14 cellular contexts compared by ENCODE assay signal in the genomic region with DNA sequence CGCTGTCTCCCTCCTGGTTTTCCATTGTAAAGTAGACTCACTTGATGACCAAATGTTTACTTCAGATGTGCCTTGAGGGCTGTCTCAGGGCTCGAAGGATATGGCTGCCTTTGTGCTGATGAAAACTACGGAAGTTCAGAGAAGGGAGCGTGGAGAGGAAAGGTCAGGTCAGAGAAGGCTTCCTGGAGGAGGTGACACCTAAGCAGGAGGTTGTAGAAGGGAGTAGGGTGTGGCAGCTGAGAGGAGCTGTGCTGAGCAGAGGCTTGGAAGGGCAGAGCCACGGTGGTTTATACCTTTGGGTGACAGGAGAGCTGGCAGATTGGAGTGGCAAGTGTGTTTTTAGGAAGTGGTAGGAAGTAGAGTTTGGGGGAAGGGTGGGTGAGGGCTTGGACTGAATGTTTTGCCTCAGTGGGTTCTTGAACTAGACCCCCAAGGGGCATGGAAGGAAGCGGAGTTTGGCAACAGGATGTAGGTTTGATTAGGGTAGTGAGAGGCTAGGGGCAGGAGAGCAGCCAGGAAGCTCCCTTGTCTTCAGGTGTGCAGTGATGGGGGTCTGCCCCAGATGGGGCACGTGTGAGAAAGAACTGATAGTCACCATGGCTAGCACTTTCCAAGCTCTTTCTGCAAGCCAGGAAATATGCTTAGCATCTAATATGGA. TPM values are rescaled to one million over a fixed set of nuclear protein-coding genes. Genes with fewer than 3 reads are reported as not detected.
DNase-seq lines count a peak whose midpoint lies in the region; TF ChIP-seq lines count a peak whose summit lies in the region.
"Had no signal": no experiment of that assay in that cellular context is flagged by ENCODE, and none has a peak within 500 bp of the region (broad histone marks: within the 10 kb centered on the region; RNA-seq: fewer than 3 reads in every experiment).

No MANE protein-coding gene starts in this region.

- no peak overlapping the region for H3K27ac ChIP-seq in RWPE1
- H3K27ac ChIP-seq: KMS-11, psoas muscle had no signal

- CTCF ChIA-PET in activated CD4-positive, alpha-beta memory T cell treated with anti-CD3 and anti-CD28 coated beads, Interleukin-2, amount 10 ng/mL, durations not matched to agents 7 days and 5 days (lab: Charles Lee), result interaction anchor here (0.8 to 1.5 kb wide), 5 partner anchors 16 to 323 kb away, joined by 3 to 6 read pairs (median 3); no protein-coding TSS in a partner anchor
- CTCF ChIA-PET in RWPE1 (lab: Yijun Ruan, JAX), result no interaction called here

- H3K27ac Mint-ChIP-seq in activated CD4-positive, alpha-beta memory T cell treated with anti-CD3 and anti-CD28 coated beads, Interleukin-2, amount 10 ng/mL, durations not matched to agents 7 days and 5 days, result peak overlapping the region; percentile 79
- H3K27ac Mint-ChIP-seq in immature natural killer cell (peak overlapping the region in 4 of 6 donors; percentile 12 to 96 (median 60)), type B pancreatic cell (peak overlapping the region; percentile 42)

- peak overlapping the region; percentile 57 for H3K4me3 Mint-ChIP-seq in activated CD4-positive, alpha-beta memory T cell treated with anti-CD3 and anti-CD28 coated beads, Interleukin-2, amount 10 ng/mL, durations not matched to agents 7 days and 5 days
- H3K4me3 Mint-ChIP-seq in immature natural killer cell (peak overlapping the region in 1 of 5 donors; percentile 77), type B pancreatic cell (peak overlapping the region; percentile 15)

- peak; percentile 23 for DNase-seq in stimulated activated CD4-positive, alpha-beta T cell treated with anti-CD3 and anti-CD28 coated beads, Interleukin-15, amount 100 ng/mL, for 24 hours
- no peak for DNase-seq in stimulated activated CD4-positive, alpha-beta T cell treated with anti-CD3 and anti-CD28 coated beads, Interleukin-2, amount 100 ng/mL, for 48 hours
- peak; percentile 26 for DNase-seq in activated CD4-positive, alpha-beta memory T cell treated with anti-CD3 and anti-CD28 coated beads, Interleukin-2, amount 10 ng/mL, durations not matched to agents 7 days and 5 days
- DNase-seq in immature natural killer cell (peak in 1 of 3 donors; percentile 7), type B pancreatic cell (ENCODE audit: extremely low spot score, unreplicated experiment) (no peak), GM20000 (ENCODE audit: low spot score) (no peak), NCI-H1930 (lab: John Stamatoyannopoulos, UW) (no peak), RWPE1 (ENCODE audit: low spot score) (no peak)
- DNase-seq: activated gamma-delta T cell treated with Interleukin-2 at 50 U/mL for 16 hours, GOT3, NCI-H2081, psoas muscle, trophoblast cell had no signal

- POLR2A ChIA-PET in activated CD4-positive, alpha-beta memory T cell treated with anti-CD3 and anti-CD28 coated beads, Interleukin-2, amount 10 ng/mL, durations not matched to agents 7 days and 5 days (lab: Charles Lee), result interaction anchor here (0.8 to 3.6 kb wide), 7 partner anchors 16 to 53 kb away, joined by 3 to 16 read pairs (median 4); a partner anchor contains a TSS
- POLR2A ChIA-PET in RWPE1 (lab: Yijun Ruan, JAX; ENCODE audit: low non-redundant PET), result no interaction called here

- no peaks in the 10 kb centered on the region for H3K27me3 Mint-ChIP-seq in activated CD4-positive, alpha-beta memory T cell treated with anti-CD3 and anti-CD28 coated beads, Interleukin-2, amount 10 ng/mL, durations not matched to agents 7 days and 5 days
- H3K27me3 Mint-ChIP-seq in immature natural killer cell (ENCODE audit: low read depth in 3 of 3) (peaks cover 3 to 6% (median 4%) of the 10 kb centered on the region in 3 donors), type B pancreatic cell (no peaks in the 10 kb centered on the region)

- H3K4me1 Mint-ChIP-seq in activated CD4-positive, alpha-beta memory T cell treated with anti-CD3 and anti-CD28 coated beads, Interleukin-2, amount 10 ng/mL, durations not matched to agents 7 days and 5 days, result peaks cover 50% of the 10 kb centered on the region
- peaks cover 21 to 32% of the 10 kb centered on the region in 2 donors for H3K4me1 Mint-ChIP-seq in immature natural killer cell
- H3K4me1 Mint-ChIP-seq in type B pancreatic cell (ENCODE audit: unreplicated experiment), result peaks cover 41% of the 10 kb centered on the region

- TF ChIP-seq CTCF in type B pancreatic cell (conservative IDR thresholded peaks at IDR 0.05), result no peak
- TF ChIP-seq CTCF in GM20000 (IDR thresholded peaks at IDR 0.05; ENCODE audit: extremely low read depth, missing control alignments), result no peak
- TF ChIP-seq CTCF in RWPE1 (conservative IDR thresholded peaks at IDR 0.05; ENCODE audit: low read depth), result no peak

- peaks cover 32% of the 10 kb centered on the region for H3K36me3 Mint-ChIP-seq in activated CD4-positive, alpha-beta memory T cell treated with anti-CD3 and anti-CD28 coated beads, Interleukin-2, amount 10 ng/mL, durations not matched to agents 7 days and 5 days (ENCODE audit: low read depth)
- H3K36me3 Mint-ChIP-seq in immature natural killer cell, result peaks cover 6 to 31% (median 8%) of the 10 kb centered on the region in 3 donors
- peaks cover 50% of the 10 kb centered on the region for H3K36me3 Mint-ChIP-seq in type B pancreatic cell

- no peaks in the 10 kb centered on the region for H3K9me3 Mint-ChIP-seq in activated CD4-positive, alpha-beta memory T cell treated with anti-CD3 and anti-CD28 coated beads, Interleukin-2, amount 10 ng/mL, durations not matched to agents 7 days and 5 days
- H3K9me3 Mint-ChIP-seq in immature natural killer cell (no peaks in the 10 kb centered on the region), type B pancreatic cell (no peaks in the 10 kb centered on the region)

RNA-seq across cellular contexts. Expression of a gene that starts 4.5 kb away (rescaled TPM):
- 10 to 100 TPM; 10.8 to 10.9 TPM for total RNA-seq in activated CD4-positive, alpha-beta memory T cell treated with anti-CD3 and anti-CD28 coated beads, Interleukin-2, amount 10 ng/mL, durations not matched to agents 7 days and 5 days
- 10 to 100 TPM in 1 of 3 donors, 1 to 10 TPM in 2; 5.8 to 14.7 (median 6.8) TPM for polyA plus RNA-seq in immature natural killer cell
- total RNA-seq in type B pancreatic cell (ENCODE audit: low replicate concordance), result 18.4 and 26.2 TPM in 2 replicates

RNA-seq across cellular contexts. Expression of a gene that starts 48.7 kb away (rescaled TPM):
- total RNA-seq in activated CD4-positive, alpha-beta memory T cell treated with anti-CD3 and anti-CD28 coated beads, Interleukin-2, amount 10 ng/mL, durations not matched to agents 7 days and 5 days, result 10 to 100 TPM; 17.6 to 17.9 TPM
- 10 to 100 TPM; 11.4 to 22.5 (median 17.0) TPM for polyA plus RNA-seq in immature natural killer cell
- 42.9 and 51.8 TPM in 2 replicates for total RNA-seq in type B pancreatic cell (ENCODE audit: low replicate concordance)

RNA-seq across cellular contexts. Expression of a gene that starts 52.6 kb away (rescaled TPM):
- 1 to 10 TPM; 4.0 to 4.1 TPM for total RNA-seq in activated CD4-positive, alpha-beta memory T cell treated with anti-CD3 and anti-CD28 coated beads, Interleukin-2, amount 10 ng/mL, durations not matched to agents 7 days and 5 days
- polyA plus RNA-seq in immature natural killer cell, result 10 to 100 TPM in 1 of 3 donors, 1 to 10 TPM in 2; 3.2 to 10.8 (median 10.0) TPM
- 7.4 and 8.2 TPM in 2 replicates for total RNA-seq in type B pancreatic cell (ENCODE audit: low replicate concordance)

Comparison
In these comparisons a context has a peak if more than half of its experiments do, and no peak if none do; other contexts are left out.
1. DNase-seq: peak in stimulated activated CD4-positive, alpha-beta T cell treated with anti-CD3 and anti-CD28 coated beads, Interleukin-15, amount 100 ng/mL, for 24 hours (single experiment) and activated CD4-positive, alpha-beta memory T cell treated with anti-CD3 and anti-CD28 coated beads, Interleukin-2, amount 10 ng/mL, durations not matched to agents 7 days and 5 days (single experiment); none in stimulated activated CD4-positive, alpha-beta T cell treated with anti-CD3 and anti-CD28 coated beads, Interleukin-2, amount 100 ng/mL, for 48 hours (0 of 2), type B pancreatic cell (single experiment), GM20000 (single experiment), NCI-H1930 (0 of 2) and RWPE1 (single experiment).
2. Peak in every context shown above with its lines, with median percentiles within 50 percentile points of each other: H3K27ac Mint-ChIP-seq.